ENCODE assay signal across 9 cellular contexts in the genomic region with DNA sequence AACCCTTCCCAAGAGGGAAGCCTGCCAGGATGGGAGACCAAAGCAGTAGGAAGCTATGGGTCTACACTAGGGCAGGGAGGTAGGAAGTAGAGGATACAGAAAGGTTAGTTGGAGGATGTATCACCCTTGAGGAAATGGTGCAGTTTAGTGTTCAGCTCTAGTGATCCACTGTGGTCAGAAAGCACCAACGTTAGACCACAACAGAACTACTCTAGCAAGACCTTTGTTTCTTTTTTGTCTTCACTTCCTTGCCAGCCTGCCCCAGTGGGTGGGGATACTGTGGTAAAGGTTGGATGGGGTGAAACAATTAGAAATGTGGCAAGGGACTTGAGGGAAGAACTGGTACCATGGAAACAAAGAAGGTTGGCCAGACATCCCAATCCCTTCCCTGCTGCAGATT.
A peak's percentile ranks its signal among the peaks of the same experiment; 100 is the strongest.
DNase-seq lines count a peak whose midpoint lies in the region; ATAC-seq and TF ChIP-seq lines count a peak whose summit lies in the region.
"Had no signal": no experiment of that assay in that cellular context is flagged by ENCODE, and none has a peak within 500 bp of the region (broad histone marks: within the 10 kb centered on the region; RNA-seq: fewer than 3 reads in every experiment).

No MANE protein-coding gene starts in this region.

- H3K4me1 Mint-ChIP-seq in activated naive CD8-positive, alpha-beta T cell treated with anti-CD3 and anti-CD28 coated beads for 36 hours: peaks cover 29% of the 10 kb centered on the region

- H3K27ac ChIP-seq in body of pancreas (no peak overlapping the region), testis (no peak overlapping the region)

- no peaks in the 10 kb centered on the region for H3K27me3 ChIP-seq in GM06990 (replicated peaks; ENCODE audit: control insufficient read depth, insufficient read depth, low read length)
- no peaks in the 10 kb centered on the region for H3K27me3 ChIP-seq in body of pancreas
- H3K27me3 ChIP-seq in testis: no peaks in the 10 kb centered on the region

- DNase-seq in GM06990 (ENCODE audit: extremely low read depth, insufficient read length) (peak; percentile 33), body of pancreas (no peak), testis (no peak), SIG-M5 (lab: John Stamatoyannopoulos, UW) (no peak)
- peak; percentile 12 for DNase-seq in activated naive CD8-positive, alpha-beta T cell treated with anti-CD3 and anti-CD28 coated beads for 36 hours
- no peak for DNase-seq in stimulated activated CD4-positive, alpha-beta T cell treated with anti-CD3 and anti-CD28 coated beads, Interleukin-1b, Interleukin-23, amount 100 ng/mL, for 48 hours
- DNase-seq: NCI-H187 treated with DMSO at 0.1 percent for 48 hours had no signal

- H3K9me3 ChIP-seq in body of pancreas (no peaks in the 10 kb centered on the region), testis (no peaks in the 10 kb centered on the region)

- no peaks in the 10 kb centered on the region for H3K4me1 ChIP-seq in body of pancreas
- no peaks in the 10 kb centered on the region for H3K4me1 ChIP-seq in testis

- H3K4me3 ChIP-seq in GM06990 (replicated peaks; ENCODE audit: low read depth, low read length) (no peak overlapping the region), body of pancreas (no peak overlapping the region), testis (no peak overlapping the region)

- WGBS in body of pancreas, 2 donors: 36 to 54% methylated on average over 1 of the region's 1 CpG
- 79 to 94% methylated on average over 1 of the region's 1 CpG for WGBS in testis, 2 donors

- no peaks in the 10 kb centered on the region for H3K27me3 Mint-ChIP-seq in activated naive CD8-positive, alpha-beta T cell treated with anti-CD3 and anti-CD28 coated beads for 36 hours

- H3K36me3 ChIP-seq in GM06990 (ENCODE audit: control insufficient read depth, insufficient read depth, low read length) (no peaks in the 10 kb centered on the region), body of pancreas (replicated peaks in 1 of 2; ENCODE audit: insufficient read depth in 1 of 2, low read depth in 2 of 2) (no peaks in the 10 kb centered on the region), testis (ENCODE audit: low read depth, missing control alignments) (no peaks in the 10 kb centered on the region)

- H3K36me3 Mint-ChIP-seq in activated naive CD8-positive, alpha-beta T cell treated with anti-CD3 and anti-CD28 coated beads for 36 hours: peaks cover 2% of the 10 kb centered on the region

- intact Hi-C loops in body of pancreas (cut with DNase I): no loop called here
- intact Hi-C loops in testis (cut with DNase I; ENCODE audit: low total_unique reads): no loop called here

- no peaks in the 10 kb centered on the region for H3K9me3 Mint-ChIP-seq in activated naive CD8-positive, alpha-beta T cell treated with anti-CD3 and anti-CD28 coated beads for 36 hours

- no peak overlapping the region for H3K4me3 Mint-ChIP-seq in activated naive CD8-positive, alpha-beta T cell treated with anti-CD3 and anti-CD28 coated beads for 36 hours

- no peak overlapping the region for H3K27ac Mint-ChIP-seq in activated naive CD8-positive, alpha-beta T cell treated with anti-CD3 and anti-CD28 coated beads for 36 hours

- TF ChIP-seq POLR2A in body of pancreas (IDR thresholded peaks at IDR 0.05): no peak
- TF ChIP-seq POLR2A in testis (IDR thresholded peaks at IDR 0.05): no peak

- no peak for TF ChIP-seq CTCF in GM06990 (IDR thresholded peaks at IDR 0.05; ENCODE audit: insufficient read depth, low read length, poor library complexity, severe bottlenecking)
- no peak for TF ChIP-seq CTCF in body of pancreas (IDR thresholded peaks at IDR 0.05)
- no peak for TF ChIP-seq CTCF in testis (IDR thresholded peaks at IDR 0.05)

- peak; percentile 99 for ATAC-seq in GM21381 (IDR thresholded peaks at IDR 0.05; ENCODE audit: unreplicated experiment)
- ATAC-seq in HG03432 (IDR thresholded peaks at IDR 0.05; ENCODE audit: unreplicated experiment): peak; percentile 99
- ATAC-seq in body of pancreas: no peak

Comparison
In these comparisons a context has a peak if more than half of its experiments do, and no peak if none do; other contexts are left out.
1. DNase-seq: peak in GM06990 (single experiment) and activated naive CD8-positive, alpha-beta T cell treated with anti-CD3 and anti-CD28 coated beads for 36 hours (single experiment); none in body of pancreas (0 of 4), testis (single experiment), SIG-M5 (single experiment) and stimulated activated CD4-positive, alpha-beta T cell treated with anti-CD3 and anti-CD28 coated beads, Interleukin-1b, Interleukin-23, amount 100 ng/mL, for 48 hours (single experiment).